Comparison of ENCODE assay signal across 12 cellular contexts in genomic region chr20:44207066-44207723, GRCh38. TPM values are rescaled to one million over a fixed set of nuclear protein-coding genes. Genes with fewer than 3 reads are reported as not detected.
A peak's percentile ranks its signal among the peaks of the same experiment; 100 is the strongest.
DNase-seq lines count a peak whose midpoint lies in the region; TF ChIP-seq lines count a peak whose summit lies in the region.
"Had no signal": no experiment of that assay in that cellular context is flagged by ENCODE, and none has a peak within 500 bp of the region (broad histone marks: within the 10 kb centered on the region; RNA-seq: fewer than 3 reads in every experiment).

No MANE protein-coding gene starts in this region.

- POLR2A ChIA-PET in activated CD4-positive, alpha-beta memory T cell treated with anti-CD3 and anti-CD28 coated beads for 36 hours (lab: Charles Lee), result interaction anchor here (1.3 kb wide), 1 partner anchor 104 kb away, joined by 4 read pairs; the partner anchor contains the start of gene FITM2
- POLR2A ChIA-PET in activated CD4-positive, alpha-beta memory T cell treated with anti-CD3 and anti-CD28 coated beads, Interleukin-2, amount 10 ng/mL, durations not matched to agents 7 days and 5 days (lab: Charles Lee), result no interaction called here

- H3K27ac Mint-ChIP-seq in activated CD4-positive, alpha-beta memory T cell treated with anti-CD3 and anti-CD28 coated beads for 36 hours, result peak overlapping the region; percentile 11
- no peak overlapping the region for H3K27ac Mint-ChIP-seq in activated CD4-positive, alpha-beta memory T cell treated with anti-CD3 and anti-CD28 coated beads, Interleukin-2, amount 10 ng/mL, durations not matched to agents 7 days and 5 days

- H3K27me3 ChIP-seq in skeletal muscle satellite cell (ENCODE audit: control insufficient read depth, insufficient read depth, low read length), result no peaks in the 10 kb centered on the region
- H3K27me3 ChIP-seq: cardiac muscle cell had no signal

- peak overlapping the region; percentile 5 for H3K9ac ChIP-seq in skeletal muscle satellite cell (ENCODE audit: low read depth, low read length)

- peaks cover 1% of the 10 kb centered on the region for H3K27me3 Mint-ChIP-seq in activated CD4-positive, alpha-beta memory T cell treated with anti-CD3 and anti-CD28 coated beads for 36 hours
- H3K27me3 Mint-ChIP-seq in activated CD4-positive, alpha-beta memory T cell treated with anti-CD3 and anti-CD28 coated beads, Interleukin-2, amount 10 ng/mL, durations not matched to agents 7 days and 5 days, result no peaks in the 10 kb centered on the region

- no peak for DNase-seq in activated CD4-positive, alpha-beta memory T cell treated with anti-CD3 and anti-CD28 coated beads for 36 hours
- no peak for DNase-seq in activated CD4-positive, alpha-beta memory T cell treated with anti-CD3 and anti-CD28 coated beads, Interleukin-2, amount 10 ng/mL, durations not matched to agents 7 days and 5 days
- DNase-seq in NB4 (ENCODE audit: low read depth) (no peak), fibroblast of gingiva (ENCODE audit: low read depth) (peak; percentile 42), globus pallidus (ENCODE audit: low spot score) (no peak), GM19240 (ENCODE audit: insufficient read length, low spot score) (no peak), SK-N-DZ (ENCODE audit: low spot score) (no peak)
- DNase-seq: activated CD8-positive, alpha-beta memory T cell treated with anti-CD3 and anti-CD28 coated beads, Interleukin-2, amount 50 U/mL, for 4 hours; Kasumi-1; NCI-H446 had no signal

- no peak for TF ChIP-seq CTCF in NB4 (IDR thresholded peaks at IDR 0.05; ENCODE audit: low read depth, low read length)

- H3K4me2 ChIP-seq in skeletal muscle satellite cell (ENCODE audit: low read length), result peak overlapping the region; percentile 43

- TF ChIP-seq POLR2A in NB4 (IDR thresholded peaks at IDR 0.05; ENCODE audit: extremely low read depth, insufficient read length), result no peak

- H3K4me3 Mint-ChIP-seq in activated CD4-positive, alpha-beta memory T cell treated with anti-CD3 and anti-CD28 coated beads for 36 hours, result no peak overlapping the region
- no peak overlapping the region for H3K4me3 Mint-ChIP-seq in activated CD4-positive, alpha-beta memory T cell treated with anti-CD3 and anti-CD28 coated beads, Interleukin-2, amount 10 ng/mL, durations not matched to agents 7 days and 5 days

- peak overlapping the region; percentile 15 for H3K4me3 ChIP-seq in NB4 (ENCODE audit: low read depth, low read length)
- H3K4me3 ChIP-seq in skeletal muscle satellite cell (ENCODE audit: low read length), result no peak overlapping the region
- H3K4me3 ChIP-seq: cardiac muscle cell had no signal

- CTCF ChIA-PET in activated CD4-positive, alpha-beta memory T cell treated with anti-CD3 and anti-CD28 coated beads for 36 hours (lab: Charles Lee), result interaction anchor here (0.6 to 2.2 kb wide), 3 partner anchors 10 to 403 kb away, joined by 3 to 10 read pairs (median 4); no protein-coding TSS in a partner anchor
- CTCF ChIA-PET in activated CD4-positive, alpha-beta memory T cell treated with anti-CD3 and anti-CD28 coated beads, Interleukin-2, amount 10 ng/mL, durations not matched to agents 7 days and 5 days (lab: Charles Lee), result no interaction called here

- H3K9me3 Mint-ChIP-seq in activated CD4-positive, alpha-beta memory T cell treated with anti-CD3 and anti-CD28 coated beads for 36 hours, result no peaks in the 10 kb centered on the region
- H3K9me3 Mint-ChIP-seq in activated CD4-positive, alpha-beta memory T cell treated with anti-CD3 and anti-CD28 coated beads, Interleukin-2, amount 10 ng/mL, durations not matched to agents 7 days and 5 days, result no peaks in the 10 kb centered on the region

- H3K4me1 Mint-ChIP-seq in activated CD4-positive, alpha-beta memory T cell treated with anti-CD3 and anti-CD28 coated beads for 36 hours (ENCODE audit: low read depth), result peaks cover 64% of the 10 kb centered on the region
- peaks cover 53% of the 10 kb centered on the region for H3K4me1 Mint-ChIP-seq in activated CD4-positive, alpha-beta memory T cell treated with anti-CD3 and anti-CD28 coated beads, Interleukin-2, amount 10 ng/mL, durations not matched to agents 7 days and 5 days

- H3K4me1 ChIP-seq in skeletal muscle satellite cell (ENCODE audit: control insufficient read depth, insufficient read depth, low read length), result peaks cover 53% of the 10 kb centered on the region

- H3K36me3 ChIP-seq in skeletal muscle satellite cell (ENCODE audit: insufficient read depth, low read length), result peaks cover 23% of the 10 kb centered on the region

- intact Hi-C loops in activated CD4-positive, alpha-beta memory T cell treated with anti-CD3 and anti-CD28 coated beads for 36 hours (cut with micrococcal nuclease), result no loop called here

- peaks cover 20% of the 10 kb centered on the region for H3K36me3 Mint-ChIP-seq in activated CD4-positive, alpha-beta memory T cell treated with anti-CD3 and anti-CD28 coated beads for 36 hours
- peaks cover 35% of the 10 kb centered on the region for H3K36me3 Mint-ChIP-seq in activated CD4-positive, alpha-beta memory T cell treated with anti-CD3 and anti-CD28 coated beads, Interleukin-2, amount 10 ng/mL, durations not matched to agents 7 days and 5 days (ENCODE audit: low read depth)

- no peaks in the 10 kb centered on the region for H3K9me3 ChIP-seq in skeletal muscle satellite cell (replicated peaks; ENCODE audit: low read length)

RNA-seq across cellular contexts. Expression of gene OSER1, which starts 3.4 kb away (rescaled TPM):
- total RNA-seq in activated CD4-positive, alpha-beta memory T cell treated with anti-CD3 and anti-CD28 coated beads for 36 hours, result 10 to 100 TPM; 23.4 to 24.2 TPM
- total RNA-seq in activated CD4-positive, alpha-beta memory T cell treated with anti-CD3 and anti-CD28 coated beads, Interleukin-2, amount 10 ng/mL, durations not matched to agents 7 days and 5 days, result 10 to 100 TPM; 30.8 to 31.4 TPM
- total RNA-seq in skeletal muscle satellite cell (2012; rRNA removed), result 34.7 and 35.2 TPM in 2 replicates
- polyA plus RNA-seq in SK-N-DZ (2014; cell fraction: cytosol; rRNA removed), result 62.0 and 63.2 TPM in 2 replicates
- 39.5 and 50.5 TPM in 2 replicates for polyA plus RNA-seq in SK-N-DZ (2014; cell fraction: nucleus; rRNA removed)

RNA-seq across cellular contexts. Expression of gene JPH2, which starts 20.2 kb away (rescaled TPM):
- total RNA-seq in activated CD4-positive, alpha-beta memory T cell treated with anti-CD3 and anti-CD28 coated beads for 36 hours, result not detected
- total RNA-seq in activated CD4-positive, alpha-beta memory T cell treated with anti-CD3 and anti-CD28 coated beads, Interleukin-2, amount 10 ng/mL, durations not matched to agents 7 days and 5 days, result under 1 TPM; 0.05 to 0.10 TPM
- total RNA-seq in skeletal muscle satellite cell (2012; rRNA removed), result under 0.01 and 5.9 TPM in 2 replicates
- not detected in 2 replicates for polyA plus RNA-seq in SK-N-DZ (2014; cell fraction: cytosol; rRNA removed)
- not detected in 2 replicates for polyA plus RNA-seq in SK-N-DZ (2014; cell fraction: nucleus; rRNA removed)

RNA-seq across cellular contexts. Expression of gene GDAP1L1, which starts 39.9 kb away (rescaled TPM):
- total RNA-seq in activated CD4-positive, alpha-beta memory T cell treated with anti-CD3 and anti-CD28 coated beads for 36 hours, result not detected
- total RNA-seq in activated CD4-positive, alpha-beta memory T cell treated with anti-CD3 and anti-CD28 coated beads, Interleukin-2, amount 10 ng/mL, durations not matched to agents 7 days and 5 days, result not detected
- not detected in 2 replicates for total RNA-seq in skeletal muscle satellite cell (2012; rRNA removed)
- polyA plus RNA-seq in SK-N-DZ (2014; cell fraction: cytosol; rRNA removed), result 64.2 and 75.6 TPM in 2 replicates
- polyA plus RNA-seq in SK-N-DZ (2014; cell fraction: nucleus; rRNA removed), result 40.6 and 56.0 TPM in 2 replicates
